ENCODE assay signal across 1 cellular context in the genomic region with DNA sequence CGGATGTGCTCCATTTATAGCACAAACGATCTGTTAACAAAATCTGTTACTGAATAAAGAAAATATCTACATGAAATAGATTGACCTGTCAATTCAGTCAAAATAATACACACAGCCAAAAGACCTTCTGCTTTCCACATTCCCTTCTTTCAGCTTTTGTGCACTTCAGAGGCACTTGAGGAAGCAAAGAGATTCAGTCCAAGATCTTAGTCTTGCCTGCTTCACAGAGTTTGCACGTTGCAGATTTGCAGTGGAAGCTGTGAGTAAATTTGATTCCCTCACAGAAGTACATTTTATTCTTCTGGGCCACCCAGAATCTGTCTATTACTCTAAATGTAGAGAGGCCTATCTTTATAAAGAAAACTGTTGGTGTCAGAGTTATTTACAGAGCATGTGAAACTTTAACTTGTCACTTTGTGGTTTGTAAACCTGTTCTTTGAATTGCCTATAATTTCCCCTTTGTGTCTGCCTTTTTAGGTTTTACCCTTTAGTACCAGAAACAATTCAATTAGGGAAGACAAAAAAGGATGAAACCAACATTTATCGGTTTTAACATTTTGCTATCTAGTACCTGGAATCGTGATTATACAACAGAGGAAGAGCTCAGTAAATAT.
A peak's percentile ranks its signal among the peaks of the same experiment; 100 is the strongest.
TF ChIP-seq lines count a peak whose summit lies in the region.

No MANE protein-coding gene starts in this region.

TF ChIP-seq in GM12878, 131 proteins besides CTCF, POLR2A, EP300 and RAD21 (continued from another document and continues in another):
- TF ChIP-seq, protein P1, sequence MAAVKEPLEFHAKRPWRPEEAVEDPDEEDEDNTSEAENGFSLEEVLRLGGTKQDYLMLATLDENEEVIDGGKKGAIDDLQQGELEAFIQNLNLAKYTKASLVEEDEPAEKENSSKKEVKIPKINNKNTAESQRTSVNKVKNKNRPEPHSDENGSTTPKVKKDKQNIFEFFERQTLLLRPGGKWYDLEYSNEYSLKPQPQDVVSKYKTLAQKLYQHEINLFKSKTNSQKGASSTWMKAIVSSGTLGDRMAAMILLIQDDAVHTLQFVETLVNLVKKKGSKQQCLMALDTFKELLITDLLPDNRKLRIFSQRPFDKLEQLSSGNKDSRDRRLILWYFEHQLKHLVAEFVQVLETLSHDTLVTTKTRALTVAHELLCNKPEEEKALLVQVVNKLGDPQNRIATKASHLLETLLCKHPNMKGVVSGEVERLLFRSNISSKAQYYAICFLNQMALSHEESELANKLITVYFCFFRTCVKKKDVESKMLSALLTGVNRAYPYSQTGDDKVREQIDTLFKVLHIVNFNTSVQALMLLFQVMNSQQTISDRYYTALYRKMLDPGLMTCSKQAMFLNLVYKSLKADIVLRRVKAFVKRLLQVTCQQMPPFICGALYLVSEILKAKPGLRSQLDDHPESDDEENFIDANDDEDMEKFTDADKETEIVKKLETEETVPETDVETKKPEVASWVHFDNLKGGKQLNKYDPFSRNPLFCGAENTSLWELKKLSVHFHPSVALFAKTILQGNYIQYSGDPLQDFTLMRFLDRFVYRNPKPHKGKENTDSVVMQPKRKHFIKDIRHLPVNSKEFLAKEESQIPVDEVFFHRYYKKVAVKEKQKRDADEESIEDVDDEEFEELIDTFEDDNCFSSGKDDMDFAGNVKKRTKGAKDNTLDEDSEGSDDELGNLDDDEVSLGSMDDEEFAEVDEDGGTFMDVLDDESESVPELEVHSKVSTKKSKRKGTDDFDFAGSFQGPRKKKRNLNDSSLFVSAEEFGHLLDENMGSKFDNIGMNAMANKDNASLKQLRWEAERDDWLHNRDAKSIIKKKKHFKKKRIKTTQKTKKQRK (IDR thresholded peaks at IDR 0.05; ENCODE audit: low read depth, low read length), result no peak
- TF ChIP-seq, protein P2, sequence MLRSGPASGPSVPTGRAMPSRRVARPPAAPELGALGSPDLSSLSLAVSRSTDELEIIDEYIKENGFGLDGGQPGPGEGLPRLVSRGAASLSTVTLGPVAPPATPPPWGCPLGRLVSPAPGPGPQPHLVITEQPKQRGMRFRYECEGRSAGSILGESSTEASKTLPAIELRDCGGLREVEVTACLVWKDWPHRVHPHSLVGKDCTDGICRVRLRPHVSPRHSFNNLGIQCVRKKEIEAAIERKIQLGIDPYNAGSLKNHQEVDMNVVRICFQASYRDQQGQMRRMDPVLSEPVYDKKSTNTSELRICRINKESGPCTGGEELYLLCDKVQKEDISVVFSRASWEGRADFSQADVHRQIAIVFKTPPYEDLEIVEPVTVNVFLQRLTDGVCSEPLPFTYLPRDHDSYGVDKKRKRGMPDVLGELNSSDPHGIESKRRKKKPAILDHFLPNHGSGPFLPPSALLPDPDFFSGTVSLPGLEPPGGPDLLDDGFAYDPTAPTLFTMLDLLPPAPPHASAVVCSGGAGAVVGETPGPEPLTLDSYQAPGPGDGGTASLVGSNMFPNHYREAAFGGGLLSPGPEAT (IDR thresholded peaks at IDR 0.05; ENCODE audit: low read depth), result peak; percentile 39; the same call in 1 of the 2 replicates
- TF ChIP-seq NBN (IDR thresholded peaks at IDR 0.05), result no peak
- TF ChIP-seq BMI1 (IDR thresholded peaks at IDR 0.05; ENCODE audit: borderline replicate concordance), result peak; percentile 15; the same call in 1 of the 2 replicates
- TF ChIP-seq, protein P3, sequence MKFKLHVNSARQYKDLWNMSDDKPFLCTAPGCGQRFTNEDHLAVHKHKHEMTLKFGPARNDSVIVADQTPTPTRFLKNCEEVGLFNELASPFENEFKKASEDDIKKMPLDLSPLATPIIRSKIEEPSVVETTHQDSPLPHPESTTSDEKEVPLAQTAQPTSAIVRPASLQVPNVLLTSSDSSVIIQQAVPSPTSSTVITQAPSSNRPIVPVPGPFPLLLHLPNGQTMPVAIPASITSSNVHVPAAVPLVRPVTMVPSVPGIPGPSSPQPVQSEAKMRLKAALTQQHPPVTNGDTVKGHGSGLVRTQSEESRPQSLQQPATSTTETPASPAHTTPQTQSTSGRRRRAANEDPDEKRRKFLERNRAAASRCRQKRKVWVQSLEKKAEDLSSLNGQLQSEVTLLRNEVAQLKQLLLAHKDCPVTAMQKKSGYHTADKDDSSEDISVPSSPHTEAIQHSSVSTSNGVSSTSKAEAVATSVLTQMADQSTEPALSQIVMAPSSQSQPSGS (IDR thresholded peaks at IDR 0.05; ENCODE audit: low read length), result no peak
- TF ChIP-seq KDM1A (IDR thresholded peaks at IDR 0.05; ENCODE audit: borderline replicate concordance), result no peak
- TF ChIP-seq, protein P4, sequence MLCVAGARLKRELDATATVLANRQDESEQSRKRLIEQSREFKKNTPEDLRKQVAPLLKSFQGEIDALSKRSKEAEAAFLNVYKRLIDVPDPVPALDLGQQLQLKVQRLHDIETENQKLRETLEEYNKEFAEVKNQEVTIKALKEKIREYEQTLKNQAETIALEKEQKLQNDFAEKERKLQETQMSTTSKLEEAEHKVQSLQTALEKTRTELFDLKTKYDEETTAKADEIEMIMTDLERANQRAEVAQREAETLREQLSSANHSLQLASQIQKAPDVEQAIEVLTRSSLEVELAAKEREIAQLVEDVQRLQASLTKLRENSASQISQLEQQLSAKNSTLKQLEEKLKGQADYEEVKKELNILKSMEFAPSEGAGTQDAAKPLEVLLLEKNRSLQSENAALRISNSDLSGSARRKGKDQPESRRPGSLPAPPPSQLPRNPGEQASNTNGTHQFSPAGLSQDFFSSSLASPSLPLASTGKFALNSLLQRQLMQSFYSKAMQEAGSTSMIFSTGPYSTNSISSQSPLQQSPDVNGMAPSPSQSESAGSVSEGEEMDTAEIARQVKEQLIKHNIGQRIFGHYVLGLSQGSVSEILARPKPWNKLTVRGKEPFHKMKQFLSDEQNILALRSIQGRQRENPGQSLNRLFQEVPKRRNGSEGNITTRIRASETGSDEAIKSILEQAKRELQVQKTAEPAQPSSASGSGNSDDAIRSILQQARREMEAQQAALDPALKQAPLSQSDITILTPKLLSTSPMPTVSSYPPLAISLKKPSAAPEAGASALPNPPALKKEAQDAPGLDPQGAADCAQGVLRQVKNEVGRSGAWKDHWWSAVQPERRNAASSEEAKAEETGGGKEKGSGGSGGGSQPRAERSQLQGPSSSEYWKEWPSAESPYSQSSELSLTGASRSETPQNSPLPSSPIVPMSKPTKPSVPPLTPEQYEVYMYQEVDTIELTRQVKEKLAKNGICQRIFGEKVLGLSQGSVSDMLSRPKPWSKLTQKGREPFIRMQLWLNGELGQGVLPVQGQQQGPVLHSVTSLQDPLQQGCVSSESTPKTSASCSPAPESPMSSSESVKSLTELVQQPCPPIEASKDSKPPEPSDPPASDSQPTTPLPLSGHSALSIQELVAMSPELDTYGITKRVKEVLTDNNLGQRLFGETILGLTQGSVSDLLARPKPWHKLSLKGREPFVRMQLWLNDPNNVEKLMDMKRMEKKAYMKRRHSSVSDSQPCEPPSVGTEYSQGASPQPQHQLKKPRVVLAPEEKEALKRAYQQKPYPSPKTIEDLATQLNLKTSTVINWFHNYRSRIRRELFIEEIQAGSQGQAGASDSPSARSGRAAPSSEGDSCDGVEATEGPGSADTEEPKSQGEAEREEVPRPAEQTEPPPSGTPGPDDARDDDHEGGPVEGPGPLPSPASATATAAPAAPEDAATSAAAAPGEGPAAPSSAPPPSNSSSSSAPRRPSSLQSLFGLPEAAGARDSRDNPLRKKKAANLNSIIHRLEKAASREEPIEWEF (IDR thresholded peaks at IDR 0.05; ENCODE audit: insufficient replicate concordance, low read depth, low read length), result no peak
- TF ChIP-seq MTA3 (IDR thresholded peaks at IDR 0.05; ENCODE audit: borderline replicate concordance, low read length), result no peak
- TF ChIP-seq POU2F2 (IDR thresholded peaks at IDR 0.05; ENCODE audit: borderline replicate concordance, low read depth, low read length), result no peak
- TF ChIP-seq DPF2 (IDR thresholded peaks at IDR 0.05), result 0 out of 2 replicates have a peak, but pooled peaks have one; percentile 44
- TF ChIP-seq SMC3 (IDR thresholded peaks at IDR 0.05; ENCODE audit: borderline replicate concordance, low read length), result no peak
- TF ChIP-seq, protein P5, sequence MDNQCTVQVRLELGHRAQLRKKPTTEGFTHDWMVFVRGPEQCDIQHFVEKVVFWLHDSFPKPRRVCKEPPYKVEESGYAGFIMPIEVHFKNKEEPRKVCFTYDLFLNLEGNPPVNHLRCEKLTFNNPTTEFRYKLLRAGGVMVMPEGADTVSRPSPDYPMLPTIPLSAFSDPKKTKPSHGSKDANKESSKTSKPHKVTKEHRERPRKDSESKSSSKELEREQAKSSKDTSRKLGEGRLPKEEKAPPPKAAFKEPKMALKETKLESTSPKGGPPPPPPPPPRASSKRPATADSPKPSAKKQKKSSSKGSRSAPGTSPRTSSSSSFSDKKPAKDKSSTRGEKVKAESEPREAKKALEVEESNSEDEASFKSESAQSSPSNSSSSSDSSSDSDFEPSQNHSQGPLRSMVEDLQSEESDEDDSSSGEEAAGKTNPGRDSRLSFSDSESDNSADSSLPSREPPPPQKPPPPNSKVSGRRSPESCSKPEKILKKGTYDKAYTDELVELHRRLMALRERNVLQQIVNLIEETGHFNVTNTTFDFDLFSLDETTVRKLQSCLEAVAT (IDR thresholded peaks at IDR 0.05), result 0 out of 2 replicates have a peak, but pooled peaks have one; percentile 15
- TF ChIP-seq ZNF217 (IDR thresholded peaks at IDR 0.05), result peak; percentile 45; the same call in 1 of the 2 replicates
- no peak for TF ChIP-seq SP1 (IDR thresholded peaks at IDR 0.05; ENCODE audit: low read depth, low read length)
- TF ChIP-seq NR2C2 (IDR thresholded peaks at IDR 0.05; ENCODE audit: borderline replicate concordance, control insufficient read depth, insufficient read length, low read depth), result no peak
- TF ChIP-seq TBL1XR1 (IDR thresholded peaks at IDR 0.05; ENCODE audit: low read depth, low read length), result no peak
- no peak for TF ChIP-seq SUPT20H (IDR thresholded peaks at IDR 0.05; ENCODE audit: borderline replicate concordance, control insufficient read depth, low read depth, low read length)
- TF ChIP-seq, protein P6, sequence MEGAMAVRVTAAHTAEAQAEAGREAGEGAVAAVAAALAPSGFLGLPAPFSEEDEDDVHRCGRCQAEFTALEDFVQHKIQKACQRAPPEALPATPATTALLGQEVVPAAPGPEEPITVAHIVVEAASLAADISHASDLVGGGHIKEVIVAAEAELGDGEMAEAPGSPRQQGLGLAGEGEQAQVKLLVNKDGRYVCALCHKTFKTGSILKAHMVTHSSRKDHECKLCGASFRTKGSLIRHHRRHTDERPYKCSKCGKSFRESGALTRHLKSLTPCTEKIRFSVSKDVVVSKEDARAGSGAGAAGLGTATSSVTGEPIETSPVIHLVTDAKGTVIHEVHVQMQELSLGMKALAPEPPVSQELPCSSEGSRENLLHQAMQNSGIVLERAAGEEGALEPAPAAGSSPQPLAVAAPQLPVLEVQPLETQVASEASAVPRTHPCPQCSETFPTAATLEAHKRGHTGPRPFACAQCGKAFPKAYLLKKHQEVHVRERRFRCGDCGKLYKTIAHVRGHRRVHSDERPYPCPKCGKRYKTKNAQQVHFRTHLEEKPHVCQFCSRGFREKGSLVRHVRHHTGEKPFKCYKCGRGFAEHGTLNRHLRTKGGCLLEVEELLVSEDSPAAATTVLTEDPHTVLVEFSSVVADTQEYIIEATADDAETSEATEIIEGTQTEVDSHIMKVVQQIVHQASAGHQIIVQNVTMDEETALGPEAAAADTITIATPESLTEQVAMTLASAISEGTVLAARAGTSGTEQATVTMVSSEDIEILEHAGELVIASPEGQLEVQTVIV (IDR thresholded peaks at IDR 0.05; ENCODE audit: borderline replicate concordance, partially characterized antibody), result no peak
- TF ChIP-seq CREB1 (IDR thresholded peaks at IDR 0.05; ENCODE audit: low read depth), result no peak
- TF ChIP-seq BRCA1 (IDR thresholded peaks at IDR 0.05; ENCODE audit: low read depth, low read length), result no peak
- no peak for TF ChIP-seq HDAC6 (IDR thresholded peaks at IDR 0.05; ENCODE audit: unreplicated experiment)
- TF ChIP-seq RCOR1 (conservative IDR thresholded peaks at IDR 0.05; ENCODE audit: low read depth, low read length), result no peak
- TF ChIP-seq SPI1 (IDR thresholded peaks at IDR 0.05; ENCODE audit: borderline replicate concordance, insufficient read depth, low read depth, low read length), result no peak
- TF ChIP-seq ZNF622 (IDR thresholded peaks at IDR 0.05), result no peak
- TF ChIP-seq RUNX3 (IDR thresholded peaks at IDR 0.05; ENCODE audit: low read length), result peak; percentile 92
- TF ChIP-seq PAX8 (IDR thresholded peaks at IDR 0.05), result no peak
- TF ChIP-seq, protein P7, sequence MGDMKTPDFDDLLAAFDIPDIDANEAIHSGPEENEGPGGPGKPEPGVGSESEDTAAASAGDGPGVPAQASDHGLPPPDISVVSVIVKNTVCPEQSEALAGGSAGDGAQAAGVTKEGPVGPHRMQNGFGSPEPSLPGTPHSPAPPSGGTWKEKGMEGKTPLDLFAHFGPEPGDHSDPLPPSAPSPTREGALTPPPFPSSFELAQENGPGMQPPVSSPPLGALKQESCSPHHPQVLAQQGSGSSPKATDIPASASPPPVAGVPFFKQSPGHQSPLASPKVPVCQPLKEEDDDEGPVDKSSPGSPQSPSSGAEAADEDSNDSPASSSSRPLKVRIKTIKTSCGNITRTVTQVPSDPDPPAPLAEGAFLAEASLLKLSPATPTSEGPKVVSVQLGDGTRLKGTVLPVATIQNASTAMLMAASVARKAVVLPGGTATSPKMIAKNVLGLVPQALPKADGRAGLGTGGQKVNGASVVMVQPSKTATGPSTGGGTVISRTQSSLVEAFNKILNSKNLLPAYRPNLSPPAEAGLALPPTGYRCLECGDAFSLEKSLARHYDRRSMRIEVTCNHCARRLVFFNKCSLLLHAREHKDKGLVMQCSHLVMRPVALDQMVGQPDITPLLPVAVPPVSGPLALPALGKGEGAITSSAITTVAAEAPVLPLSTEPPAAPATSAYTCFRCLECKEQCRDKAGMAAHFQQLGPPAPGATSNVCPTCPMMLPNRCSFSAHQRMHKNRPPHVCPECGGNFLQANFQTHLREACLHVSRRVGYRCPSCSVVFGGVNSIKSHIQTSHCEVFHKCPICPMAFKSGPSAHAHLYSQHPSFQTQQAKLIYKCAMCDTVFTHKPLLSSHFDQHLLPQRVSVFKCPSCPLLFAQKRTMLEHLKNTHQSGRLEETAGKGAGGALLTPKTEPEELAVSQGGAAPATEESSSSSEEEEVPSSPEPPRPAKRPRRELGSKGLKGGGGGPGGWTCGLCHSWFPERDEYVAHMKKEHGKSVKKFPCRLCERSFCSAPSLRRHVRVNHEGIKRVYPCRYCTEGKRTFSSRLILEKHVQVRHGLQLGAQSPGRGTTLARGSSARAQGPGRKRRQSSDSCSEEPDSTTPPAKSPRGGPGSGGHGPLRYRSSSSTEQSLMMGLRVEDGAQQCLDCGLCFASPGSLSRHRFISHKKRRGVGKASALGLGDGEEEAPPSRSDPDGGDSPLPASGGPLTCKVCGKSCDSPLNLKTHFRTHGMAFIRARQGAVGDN (IDR thresholded peaks at IDR 0.05), result no peak
- TF ChIP-seq, protein P8, sequence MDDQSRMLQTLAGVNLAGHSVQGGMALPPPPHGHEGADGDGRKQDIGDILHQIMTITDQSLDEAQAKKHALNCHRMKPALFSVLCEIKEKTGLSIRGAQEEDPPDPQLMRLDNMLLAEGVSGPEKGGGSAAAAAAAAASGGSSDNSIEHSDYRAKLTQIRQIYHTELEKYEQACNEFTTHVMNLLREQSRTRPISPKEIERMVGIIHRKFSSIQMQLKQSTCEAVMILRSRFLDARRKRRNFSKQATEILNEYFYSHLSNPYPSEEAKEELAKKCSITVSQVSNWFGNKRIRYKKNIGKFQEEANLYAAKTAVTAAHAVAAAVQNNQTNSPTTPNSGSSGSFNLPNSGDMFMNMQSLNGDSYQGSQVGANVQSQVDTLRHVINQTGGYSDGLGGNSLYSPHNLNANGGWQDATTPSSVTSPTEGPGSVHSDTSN (IDR thresholded peaks at IDR 0.05; ENCODE audit: insufficient replicate concordance, low read depth, low read length), result no peak
- no peak for TF ChIP-seq RB1 (IDR thresholded peaks at IDR 0.05; ENCODE audit: borderline replicate concordance)
- TF ChIP-seq SMAD1 (IDR thresholded peaks at IDR 0.05; ENCODE audit: low read depth, partially characterized antibody), result no peak
